ENCODE assay signal across 8 cellular contexts in genomic region chr1:32886012-32886827, GRCh38. TPM values are rescaled to one million over a fixed set of nuclear protein-coding genes. Genes with fewer than 3 reads are reported as not detected.
A peak's percentile ranks its signal among the peaks of the same experiment; 100 is the strongest.
DNase-seq lines count a peak whose midpoint lies in the region; ATAC-seq and TF ChIP-seq lines count a peak whose summit lies in the region.

Gene HPCA (plus strand): TSS chr1:32886491. CDS start chr1:32888899, 2,408 bp downstream.

- CTCF ChIA-PET in AG04450 (lab: Charles Lee), result interaction anchor here (0.5 to 1.9 kb wide), 15 partner anchors 9 to 212 kb away, joined by 3 to 5 read pairs (median 4); no protein-coding TSS in a partner anchor

- intact Hi-C loops in colonic mucosa (cut with DNase I) (no loop called here), lower lobe of right lung (cut with DNase I) (no loop called here), aorta (cut with DNase I) (no loop called here)

- H3K4me3 ChIP-seq in AG04450 (ENCODE audit: low read depth, low read length) (no peak within 1 kb of the TSS), RWPE2 (ENCODE audit: severe bottlenecking) (no peak within 1 kb of the TSS), colonic mucosa (peak within 1 kb of the TSS; percentile 13), lower lobe of right lung (peak within 1 kb of the TSS; percentile 11), aorta (ENCODE audit: low read length in 2 of 2) (no peak within 1 kb of the TSS)

- H3K4me1 ChIP-seq in RWPE2 (ENCODE audit: insufficient read depth, poor library complexity, severe bottlenecking), result no peaks in the 10 kb centered on the region
- H3K4me1 ChIP-seq in colonic mucosa, result no peaks in the 10 kb centered on the region
- H3K4me1 ChIP-seq in lower lobe of right lung, result no peaks in the 10 kb centered on the region
- no peaks in the 10 kb centered on the region for H3K4me1 ChIP-seq in aorta (ENCODE audit: control insufficient read depth in 1 of 2, insufficient read depth in 2 of 2, low read length in 2 of 2)

- DNase-seq in AG04450 (ENCODE audit: low read depth, low spot score) (no peak), GM20000 (ENCODE audit: low spot score) (peak; percentile 75), RWPE2 (ENCODE audit: low spot score) (no peak), colonic mucosa (peak; percentile 60), lower lobe of right lung (peak; percentile 68), aorta (peak; percentile 68 to 89), SK-N-DZ (ENCODE audit: low spot score) (no peak), KG1 (lab: John Stamatoyannopoulos, UW) (no peak)

- WGBS in aorta, 2 donors, result 2 to 3% methylated on average over 40 to 79 of the region's 79 CpGs

- TF ChIP-seq CTCF in AG04450 (IDR thresholded peaks at IDR 0.05; ENCODE audit: low read depth, low read length) (peak; percentile 78), GM20000 (IDR thresholded peaks at IDR 0.05; ENCODE audit: extremely low read depth, missing control alignments) (peak; percentile 35), RWPE2 (IDR thresholded peaks at IDR 0.05; ENCODE audit: poor library complexity, severe bottlenecking) (peak; percentile 53), colonic mucosa (IDR thresholded peaks at IDR 0.05) (no peak), lower lobe of right lung (IDR thresholded peaks at IDR 0.05) (peak; percentile 28)

- POLR2A ChIA-PET in AG04450 (lab: Yijun Ruan, JAX), result no interaction called here

- no peak within 1 kb of the TSS for H3K9ac ChIP-seq in colonic mucosa (ENCODE audit: low read depth in 2 of 2, low read length in 2 of 2)

- H3K9me3 ChIP-seq in AG04450 (ENCODE audit: control insufficient read depth, insufficient read depth, low read length) (peaks cover 3% of the 10 kb centered on the region; the same call in 1 of the 2 replicates), RWPE2 (ENCODE audit: severe bottlenecking) (no peaks in the 10 kb centered on the region), colonic mucosa (no peaks in the 10 kb centered on the region), lower lobe of right lung (no peaks in the 10 kb centered on the region), aorta (ENCODE audit: control insufficient read depth, low read length) (no peaks in the 10 kb centered on the region)

- H3K27me3 ChIP-seq in AG04450 (ENCODE audit: control insufficient read depth, insufficient read depth, low read length) (peaks cover 57% of the 10 kb centered on the region), RWPE2 (ENCODE audit: insufficient read depth, poor library complexity, severe bottlenecking) (peaks cover 30% of the 10 kb centered on the region), colonic mucosa (peaks cover 17% of the 10 kb centered on the region), lower lobe of right lung (ENCODE audit: low read depth) (peaks cover 64% of the 10 kb centered on the region), aorta (ENCODE audit: control insufficient read depth in 1 of 2, insufficient read depth in 2 of 2, low read length in 1 of 2) (no peaks in the 10 kb centered on the region)

- H3K27ac ChIP-seq in AG04450 (ENCODE audit: low read depth, low read length) (no peak within 1 kb of the TSS), RWPE2 (ENCODE audit: poor library complexity, severe bottlenecking) (no peak within 1 kb of the TSS), colonic mucosa (no peak within 1 kb of the TSS), lower lobe of right lung (no peak within 1 kb of the TSS), aorta (ENCODE audit: low read depth in 1 of 2, low read length in 2 of 2) (no peak within 1 kb of the TSS)

- H3K36me3 ChIP-seq in RWPE2 (ENCODE audit: low read depth) (no peaks in the 10 kb centered on the region), colonic mucosa (no peaks in the 10 kb centered on the region), lower lobe of right lung (no peaks in the 10 kb centered on the region), aorta (ENCODE audit: control insufficient read depth in 1 of 2, insufficient read depth in 2 of 2, low read length in 1 of 2) (no peaks in the 10 kb centered on the region)

- ATAC-seq in RWPE2 (ENCODE audit: low read depth) (peak; percentile 66), lower lobe of right lung (peak; percentile 87 to 88), aorta (ENCODE audit: low FRiP score) (peak; percentile 59)

RNA-seq across cellular contexts. Expression of gene HPCA, which starts in this region (rescaled TPM):
- polyA plus RNA-seq in AG04450 (2011; rRNA removed) (0.06 and 0.29 TPM in 2 replicates), aorta (under 1 TPM in 1 of 2 donors, not detected in 1; 0.90 TPM)
- polyA minus RNA-seq in AG04450 (2011; rRNA and poly(A)+ RNA removed), result not detected in 2 replicates
- total RNA-seq in colonic mucosa (1 to 10 TPM; 1.6 to 3.0 TPM), lower lobe of right lung (not detected), aorta (under 1 TPM in 1 of 2 donors, not detected in 1; 0.51 TPM)
- 8.1 and 13.7 TPM in 2 replicates for polyA plus RNA-seq in SK-N-DZ (2014; cell fraction: cytosol; rRNA removed)
- polyA plus RNA-seq in SK-N-DZ (2014; cell fraction: nucleus; rRNA removed), result 4.5 TPM in 2 replicates

Comparison
In these comparisons a context has a peak if more than half of its experiments do, and no peak if none do; other contexts are left out.
1. Peak in DNase-seq, ATAC-seq and H3K4me3 ChIP-seq in lower lobe of right lung; RNA of the gene not detected or under 1 TPM.
2. Peak in DNase-seq and ATAC-seq in aorta; RNA of the gene not detected or under 1 TPM.
3. DNase-seq: peak in GM20000 (single experiment) and colonic mucosa (single experiment); none in AG04450 (single experiment), RWPE2 (single experiment), SK-N-DZ (single experiment) and KG1 (single experiment).
4. Peak in every context shown above with its lines, with median percentiles within 50 percentile points of each other: ATAC-seq.